In the genomic region with DNA sequence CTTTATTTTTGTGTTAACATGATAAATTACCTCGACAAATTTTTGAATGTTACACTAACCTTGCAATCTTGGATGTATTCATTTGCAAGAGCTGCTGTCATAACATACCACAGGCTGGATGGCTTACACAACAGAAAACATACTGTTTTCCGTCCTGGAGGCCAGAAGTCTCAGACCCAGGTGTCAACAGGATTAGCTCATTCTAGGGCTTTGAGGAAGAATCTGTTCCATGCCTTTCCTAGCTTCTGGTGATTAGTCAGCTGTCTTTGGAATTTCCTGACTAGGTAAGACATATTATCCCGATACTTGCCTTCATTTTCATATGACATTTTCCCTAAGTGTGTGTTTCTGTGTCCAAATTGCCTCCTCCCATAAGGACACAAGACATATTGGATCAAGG, we compare ENCODE assay signal across 28 cellular contexts.
A peak's percentile ranks its signal among the peaks of the same experiment; 100 is the strongest.
DNase-seq lines count a peak whose midpoint lies in the region; ATAC-seq, FAIRE-seq and TF ChIP-seq lines count a peak whose summit lies in the region.
"Had no signal": no experiment of that assay in that cellular context is flagged by ENCODE, and none has a peak within 500 bp of the region (broad histone marks: within the 10 kb centered on the region; RNA-seq: fewer than 3 reads in every experiment).

No MANE protein-coding gene starts in this region.

- no peaks in the 10 kb centered on the region for H3K4me1 ChIP-seq in OCI-LY3 (ENCODE audit: low read length)
- no peaks in the 10 kb centered on the region for H3K4me1 ChIP-seq in H1 (replicated peaks in 1 of 4; ENCODE audit: control insufficient read depth in 3 of 4, insufficient read depth in 4 of 4, low read length in 3 of 4)
- no peaks in the 10 kb centered on the region for H3K4me1 ChIP-seq in lower lobe of right lung
- H3K4me1 ChIP-seq: psoas muscle had no signal

- TF ChIP-seq POLR2A in H1 (IDR thresholded peaks at IDR 0.05; ENCODE audit: control extremely low read depth in 1 of 2, low read depth in 2 of 2, low read length in 2 of 2): no peak

- H4K20me1 ChIP-seq in OCI-LY3 (ENCODE audit: insufficient read depth, low read length) (no peaks in the 10 kb centered on the region), H1 (replicated peaks in 1 of 2; ENCODE audit: control insufficient read depth in 1 of 2, insufficient read depth in 2 of 2, low read length in 2 of 2) (no peaks in the 10 kb centered on the region)

- H3K14ac ChIP-seq in H1 (ENCODE audit: insufficient read length): no peak overlapping the region

- no peak overlapping the region for H3K4ac ChIP-seq in H1 (replicated peaks; ENCODE audit: insufficient read length, low read depth, low read length)

- no peak for TF ChIP-seq RAD21 in H1 (IDR thresholded peaks at IDR 0.05 in 1 of 2, conservative IDR thresholded peaks at IDR 0.05 in 1 of 2; ENCODE audit: low read depth in 2 of 2, low read length in 2 of 2)

- H4K91ac ChIP-seq in H1 (replicated peaks; ENCODE audit: insufficient read length, low read length): no peak overlapping the region

- H2AFZ ChIP-seq in OCI-LY3 (ENCODE audit: low read depth, low read length) (peak overlapping the region; percentile 48; the same call in 1 of the 2 replicates), H1 (ENCODE audit: low read length) (peak overlapping the region; percentile 70; the same call in 1 of the 2 replicates)
- H2AFZ ChIP-seq: hepatocyte had no signal

- no peak for TF ChIP-seq CTCF in OCI-LY3 (IDR thresholded peaks at IDR 0.05; ENCODE audit: low read depth, low read length)
- TF ChIP-seq CTCF in H1 (IDR thresholded peaks at IDR 0.05; ENCODE audit: control extremely low read depth in 1 of 3, insufficient read depth in 1 of 3, low read depth in 1 of 3, low read length in 3 of 3): no peak
- no peak for TF ChIP-seq CTCF in lower lobe of right lung (IDR thresholded peaks at IDR 0.05)

- H4K8ac ChIP-seq in H1 (ENCODE audit: extremely low read depth, insufficient read depth, low read length): no peak overlapping the region

- H3K79me1 ChIP-seq in H1 (ENCODE audit: low read depth, low read length): no peaks in the 10 kb centered on the region

- peak; percentile 45 for FAIRE-seq in H1 (lab: Jason Lieb, UNC)
- FAIRE-seq: HTR-8/SVneo, keratinocyte had no signal

- H3K4me2 ChIP-seq in OCI-LY3 (ENCODE audit: low read length) (no peak overlapping the region), H1 (ENCODE audit: insufficient read depth in 1 of 2, low read depth in 2 of 2, low read length in 2 of 2) (no peak overlapping the region)
- H3K4me2 ChIP-seq: hepatocyte had no signal

- no peak overlapping the region for H2BK20ac ChIP-seq in H1 (ENCODE audit: low read length)

- H2BK120ac ChIP-seq in H1 (replicated peaks; ENCODE audit: low read depth, low read length): no peak overlapping the region

- whole genome bisulfite sequencing in H1 (ENCODE audit: extremely low coverage in 1 of 2, insufficient coverage in 1 of 2, insufficient read length in 1 of 2, insufficient replicate concordance in 2 of 2, low coverage in 1 of 2, low lambda C conversion rate in 2 of 2, missing lambda C conversion rate in 1 of 2), 2 experiments: 89% methylated on average over 3 of the region's 3 CpGs; no CpG with 5 or more reads in 1 of the 2 experiments

- TF ChIP-seq EP300 in H1 (IDR thresholded peaks at IDR 0.05; ENCODE audit: borderline replicate concordance in 1 of 2, low read depth in 2 of 2, low read length in 2 of 2): no peak

- intact Hi-C loops in lower lobe of right lung (cut with DNase I): no loop called here

- H2BK15ac ChIP-seq in H1 (ENCODE audit: low read length): no peak overlapping the region

- no peak for ATAC-seq in lower lobe of right lung
- ATAC-seq: psoas muscle, T-helper 17 cell had no signal

- H3K56ac ChIP-seq in H1 (replicated peaks; ENCODE audit: insufficient read length, low read depth, low read length): no peak overlapping the region

- H3K23ac ChIP-seq in H1 (ENCODE audit: insufficient read length): no peak overlapping the region

- no peaks in the 10 kb centered on the region for H3K9me3 ChIP-seq in OCI-LY3 (ENCODE audit: insufficient read depth, low read length)
- no peaks in the 10 kb centered on the region for H3K9me3 ChIP-seq in H1 (ENCODE audit: insufficient read depth in 2 of 2, low read depth in 1 of 2, low read length in 1 of 2)
- H3K9me3 ChIP-seq in lower lobe of right lung: no peaks in the 10 kb centered on the region
- H3K9me3 ChIP-seq: neutrophil, psoas muscle had no signal

- H3K79me2 ChIP-seq in OCI-LY3 (ENCODE audit: low read length) (no peaks in the 10 kb centered on the region), H1 (ENCODE audit: control insufficient read depth in 1 of 2, insufficient read depth in 2 of 2, low read length in 2 of 2) (no peaks in the 10 kb centered on the region)
- H3K79me2 ChIP-seq: hepatocyte had no signal

- H3K27me3 ChIP-seq in OCI-LY3 (ENCODE audit: low read depth, low read length): no peaks in the 10 kb centered on the region
- no peaks in the 10 kb centered on the region for H3K27me3 ChIP-seq in H1 (replicated peaks in 1 of 4; ENCODE audit: control insufficient read depth in 3 of 4, extremely low read depth in 1 of 4, insufficient read depth in 3 of 4, low read length in 3 of 4)
- H3K27me3 ChIP-seq in lower lobe of right lung (ENCODE audit: low read depth): no peaks in the 10 kb centered on the region
- H3K27me3 ChIP-seq: dorsolateral prefrontal cortex, hepatocyte, neutrophil had no signal

- no peak overlapping the region for H3K4me3 ChIP-seq in OCI-LY3 (ENCODE audit: low read length)
- no peak overlapping the region for H3K4me3 ChIP-seq in H1 (ENCODE audit: extremely low read depth in 1 of 4, insufficient read depth in 2 of 4, low read depth in 3 of 4, low read length in 4 of 4)
- no peak overlapping the region for H3K4me3 ChIP-seq in lower lobe of right lung
- H3K4me3 ChIP-seq: dorsolateral prefrontal cortex, hepatocyte, psoas muscle, SK-N-MC had no signal

- peak; percentile 1 for DNase-seq in A172 (ENCODE audit: low spot score)
- DNase-seq in H1 (ENCODE audit: low read depth in 1 of 2, low spot score in 2 of 2): peak in 1 of 2 experiments; percentile 15
- peak; percentile 76 for DNase-seq in islet precursor cell
- no peak for DNase-seq in caudate nucleus (lab: John Stamatoyannopoulos, UW)
- no peak for DNase-seq in substantia nigra (lab: John Stamatoyannopoulos, UW)
- DNase-seq in lower lobe of right lung: no peak
- no peak for DNase-seq in NCI-H146 treated with DMSO at 0.1 percent for 48 hours (lab: John Stamatoyannopoulos, UW; ENCODE audit: unreplicated experiment)
- DNase-seq: activated CD4-positive, alpha-beta T cell treated with anti-CD3 and anti-CD28 coated beads for 48 hours; activated naive CD4-positive, alpha-beta T cell treated with anti-CD3 and anti-CD28 coated beads for 36 hours; activated T-cell treated with anti-CD3 and anti-CD28 coated beads, Interleukin-2, amount 50 U/mL, for 48 hours; AML-193; amniotic stem cell; CD4-positive, alpha-beta memory T cell; dorsolateral prefrontal cortex; foreskin fibroblast; KBM-7; NCI-H1417 treated with DMSO at 0.1 percent for 48 hours; NCI-H2107; psoas muscle; RPMI8226; T-helper 17 cell had no signal

- H2BK12ac ChIP-seq in H1 (ENCODE audit: low read depth, low read length): no peak overlapping the region

- no peak overlapping the region for H2AK5ac ChIP-seq in H1 (ENCODE audit: low read depth, low read length)

- H3K36me3 ChIP-seq in OCI-LY3 (replicated peaks; ENCODE audit: low read depth, low read length) (no peaks in the 10 kb centered on the region), H1 (ENCODE audit: control insufficient read depth in 2 of 4, insufficient read depth in 4 of 4, low read length in 3 of 4) (no peaks in the 10 kb centered on the region), lower lobe of right lung (no peaks in the 10 kb centered on the region)
- H3K36me3 ChIP-seq: neutrophil had no signal

- no peak overlapping the region for H2BK5ac ChIP-seq in H1 (ENCODE audit: low read depth, low read length)

- H3K9ac ChIP-seq in OCI-LY3 (ENCODE audit: low read length) (no peak overlapping the region), H1 (replicated peaks in 1 of 4; ENCODE audit: extremely low read depth in 1 of 4, low read depth in 3 of 4, low read length in 3 of 4) (no peak overlapping the region)

- H3K23me2 ChIP-seq in H1 (ENCODE audit: low read depth, low read length): no peaks in the 10 kb centered on the region

- CTCF ChIA-PET in H1 (lab: Charles Lee; ENCODE audit: partially characterized antibody): no interaction called here

- POLR2A ChIA-PET in H1 (lab: Charles Lee; ENCODE audit: partially characterized antibody): no interaction called here

- no peak overlapping the region for H4K5ac ChIP-seq in H1 (ENCODE audit: insufficient read length, low read depth, low read length)

- H3K18ac ChIP-seq in H1 (ENCODE audit: extremely low read depth, low read length): no peak overlapping the region

- H3K27ac ChIP-seq in OCI-LY3 (ENCODE audit: low read length) (no peak overlapping the region), H1 (ENCODE audit: low read depth, low read length) (no peak overlapping the region), caudate nucleus (ENCODE audit: low read depth, low read length) (no peak overlapping the region), substantia nigra (ENCODE audit: low read depth, low read length, poor library complexity, severe bottlenecking) (no peak overlapping the region), lower lobe of right lung (no peak overlapping the region)
- H3K27ac ChIP-seq: dorsolateral prefrontal cortex, epithelial cell of prostate, hepatocyte, neutrophil, psoas muscle, SK-N-MC had no signal

TF ChIP-seq in H1, 55 proteins besides CTCF, POLR2A, EP300 and RAD21:
- TF ChIP-seq TBP (IDR thresholded peaks at IDR 0.05; ENCODE audit: low read depth, low read length) (no peak), BACH1 (IDR thresholded peaks at IDR 0.05; ENCODE audit: low read length) (no peak), CBX5 (IDR thresholded peaks at IDR 0.05; ENCODE audit: low read depth, low read length) (no peak), TCF12 (IDR thresholded peaks at IDR 0.05; ENCODE audit: low read depth, low read length) (no peak), TEAD4 (IDR thresholded peaks at IDR 0.05; ENCODE audit: low read depth, low read length) (no peak), POU5F1 (IDR thresholded peaks at IDR 0.05; ENCODE audit: low read depth, low read length) (no peak), KDM1A (IDR thresholded peaks at IDR 0.05; ENCODE audit: borderline replicate concordance, low read length) (no peak), YY1 (IDR thresholded peaks at IDR 0.05; ENCODE audit: low read depth, low read length) (no peak), FOSL1 (IDR thresholded peaks at IDR 0.05; ENCODE audit: insufficient read depth, low read depth, low read length) (no peak)
TF ChIP-seq in H1: peak in this region for 0.

Comparison
In these comparisons a context has a peak if more than half of its experiments do, and no peak if none do; other contexts are left out.
1. DNase-seq: peak in A172 (single experiment) and islet precursor cell (single experiment); none in caudate nucleus (0 of 61), substantia nigra (0 of 49), lower lobe of right lung (single experiment) and NCI-H146 treated with DMSO at 0.1 percent for 48 hours (single experiment).